Comparison of ENCODE assay signal across 1 cellular context in the genomic region with DNA sequence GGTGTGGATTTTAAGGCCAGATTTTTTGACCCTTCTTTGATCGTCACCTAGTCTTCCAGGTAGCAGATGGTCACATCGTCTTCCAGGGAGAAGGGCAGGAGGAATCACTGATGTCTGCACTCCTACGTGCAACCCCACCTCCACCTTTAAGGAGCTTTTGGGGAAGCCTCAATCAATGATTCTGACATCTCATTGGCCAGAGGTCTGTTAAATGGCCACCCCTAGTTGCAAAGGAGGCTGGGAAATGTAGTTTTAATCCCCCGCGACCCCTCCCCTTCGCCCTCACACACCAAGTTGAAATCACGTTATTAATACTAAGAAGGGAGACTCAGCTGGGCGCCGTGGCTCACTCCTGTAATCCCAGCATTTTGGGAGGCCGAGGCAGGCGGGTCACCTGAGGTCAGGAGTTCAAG.
TF ChIP-seq lines count a peak whose summit lies in the region.

No MANE protein-coding gene starts in this region.

TF ChIP-seq in H1, 55 proteins besides CTCF, POLR2A, EP300 and RAD21 (continued from another document):
- TF ChIP-seq TBP (IDR thresholded peaks at IDR 0.05; ENCODE audit: low read depth, low read length) (peak; percentile 53; the same call in 1 of the 2 replicates), CHD1 (IDR thresholded peaks at IDR 0.05; ENCODE audit: low read depth, low read length) (no peak), SAP30 (IDR thresholded peaks at IDR 0.05; ENCODE audit: insufficient read depth, insufficient replicate concordance, low read length) (no peak), SIX5 (IDR thresholded peaks at IDR 0.05; ENCODE audit: low read depth, low read length) (peak; percentile 88), CREB1 (IDR thresholded peaks at IDR 0.05) (peak; percentile 43; the same call in 1 of the 2 replicates), CEBPB (IDR thresholded peaks at IDR 0.05; ENCODE audit: low read depth, low read length) (no peak), CBX5 (IDR thresholded peaks at IDR 0.05; ENCODE audit: low read depth, low read length) (no peak), RFX5 (IDR thresholded peaks at IDR 0.05; ENCODE audit: borderline replicate concordance, low read depth, low read length) (no peak), CBX8 (IDR thresholded peaks at IDR 0.05; ENCODE audit: borderline replicate concordance, low read depth, low read length) (no peak), YY1 (IDR thresholded peaks at IDR 0.05; ENCODE audit: low read depth, low read length) (peak; percentile 96), RXRA (IDR thresholded peaks at IDR 0.05; ENCODE audit: insufficient read depth, low read depth, low read length) (no peak), SP2 (IDR thresholded peaks at IDR 0.05; ENCODE audit: low read length) (no peak), JUND (IDR thresholded peaks at IDR 0.05; ENCODE audit: low read length) (no peak), EGR1 (IDR thresholded peaks at IDR 0.05; ENCODE audit: borderline replicate concordance, low read depth, low read length) (no peak), SIRT6 (IDR thresholded peaks at IDR 0.05; ENCODE audit: low read length) (no peak), BACH1 (IDR thresholded peaks at IDR 0.05; ENCODE audit: low read length) (no peak), FOSL1 (IDR thresholded peaks at IDR 0.05; ENCODE audit: insufficient read depth, low read depth, low read length) (no peak), PHF8 (conservative IDR thresholded peaks at IDR 0.05; ENCODE audit: low read depth, low read length) (no peak), KDM5A (IDR thresholded peaks at IDR 0.05; ENCODE audit: low read length) (no peak), GTF2F1 (IDR thresholded peaks at IDR 0.05; ENCODE audit: borderline replicate concordance, low read depth, low read length) (no peak), EZH2 (IDR thresholded peaks at IDR 0.05; ENCODE audit: low read depth, low read length, severe bottlenecking) (no peak), SRF (IDR thresholded peaks at IDR 0.05; ENCODE audit: low read depth, low read length) (peak; percentile 51; the same call in 1 of the 2 replicates), CTBP2 (IDR thresholded peaks at IDR 0.05; ENCODE audit: borderline replicate concordance, insufficient read depth, insufficient read length, low read length) (no peak), HDAC2 (IDR thresholded peaks at IDR 0.05; ENCODE audit: borderline replicate concordance in 1 of 2, low read depth in 2 of 2, low read length in 2 of 2) (no peak), JUN (IDR thresholded peaks at IDR 0.05; ENCODE audit: low read depth, low read length) (no peak), SUZ12 (IDR thresholded peaks at IDR 0.05; ENCODE audit: low read length) (no peak), SP1 (IDR thresholded peaks at IDR 0.05; ENCODE audit: low read depth, low read length) (peak; percentile 81), RNF2 (IDR thresholded peaks at IDR 0.05; ENCODE audit: borderline replicate concordance, low read depth, low read length, missing control alignments, poor library complexity, severe bottlenecking) (no peak), TAF1 (IDR thresholded peaks at IDR 0.05; ENCODE audit: low read depth, low read length) (peak; percentile 49; the same call in 1 of the 2 replicates), ASH2L (IDR thresholded peaks at IDR 0.05; ENCODE audit: low read length) (peak; percentile 36), MAFK (IDR thresholded peaks at IDR 0.05; ENCODE audit: low read depth, low read length) (no peak), ZNF274 (IDR thresholded peaks at IDR 0.05; ENCODE audit: borderline replicate concordance, extremely low read depth, low read length) (no peak), BCL11A (IDR thresholded peaks at IDR 0.05; ENCODE audit: low read depth in 2 of 2, low read length in 2 of 2) (no peak), GABPA (IDR thresholded peaks at IDR 0.05; ENCODE audit: borderline replicate concordance, insufficient read depth, low read length) (no peak), TAF7 (optimal IDR thresholded peaks at IDR 0.05; ENCODE audit: borderline replicate concordance, low read depth, low read length) (peak; percentile 11), SIN3A (conservative IDR thresholded peaks at IDR 0.05 in 1 of 2, IDR thresholded peaks at IDR 0.05 in 1 of 2; ENCODE audit: low read depth in 1 of 2, low read length in 2 of 2) (0 out of 4 replicates have a peak, but pooled peaks of 1 of the 2 experiments have one; percentile 36), POLR2AphosphoS5 (IDR thresholded peaks at IDR 0.05; ENCODE audit: low read depth, low read length) (peak; percentile 78)
- TF ChIP-seq, protein P1, sequence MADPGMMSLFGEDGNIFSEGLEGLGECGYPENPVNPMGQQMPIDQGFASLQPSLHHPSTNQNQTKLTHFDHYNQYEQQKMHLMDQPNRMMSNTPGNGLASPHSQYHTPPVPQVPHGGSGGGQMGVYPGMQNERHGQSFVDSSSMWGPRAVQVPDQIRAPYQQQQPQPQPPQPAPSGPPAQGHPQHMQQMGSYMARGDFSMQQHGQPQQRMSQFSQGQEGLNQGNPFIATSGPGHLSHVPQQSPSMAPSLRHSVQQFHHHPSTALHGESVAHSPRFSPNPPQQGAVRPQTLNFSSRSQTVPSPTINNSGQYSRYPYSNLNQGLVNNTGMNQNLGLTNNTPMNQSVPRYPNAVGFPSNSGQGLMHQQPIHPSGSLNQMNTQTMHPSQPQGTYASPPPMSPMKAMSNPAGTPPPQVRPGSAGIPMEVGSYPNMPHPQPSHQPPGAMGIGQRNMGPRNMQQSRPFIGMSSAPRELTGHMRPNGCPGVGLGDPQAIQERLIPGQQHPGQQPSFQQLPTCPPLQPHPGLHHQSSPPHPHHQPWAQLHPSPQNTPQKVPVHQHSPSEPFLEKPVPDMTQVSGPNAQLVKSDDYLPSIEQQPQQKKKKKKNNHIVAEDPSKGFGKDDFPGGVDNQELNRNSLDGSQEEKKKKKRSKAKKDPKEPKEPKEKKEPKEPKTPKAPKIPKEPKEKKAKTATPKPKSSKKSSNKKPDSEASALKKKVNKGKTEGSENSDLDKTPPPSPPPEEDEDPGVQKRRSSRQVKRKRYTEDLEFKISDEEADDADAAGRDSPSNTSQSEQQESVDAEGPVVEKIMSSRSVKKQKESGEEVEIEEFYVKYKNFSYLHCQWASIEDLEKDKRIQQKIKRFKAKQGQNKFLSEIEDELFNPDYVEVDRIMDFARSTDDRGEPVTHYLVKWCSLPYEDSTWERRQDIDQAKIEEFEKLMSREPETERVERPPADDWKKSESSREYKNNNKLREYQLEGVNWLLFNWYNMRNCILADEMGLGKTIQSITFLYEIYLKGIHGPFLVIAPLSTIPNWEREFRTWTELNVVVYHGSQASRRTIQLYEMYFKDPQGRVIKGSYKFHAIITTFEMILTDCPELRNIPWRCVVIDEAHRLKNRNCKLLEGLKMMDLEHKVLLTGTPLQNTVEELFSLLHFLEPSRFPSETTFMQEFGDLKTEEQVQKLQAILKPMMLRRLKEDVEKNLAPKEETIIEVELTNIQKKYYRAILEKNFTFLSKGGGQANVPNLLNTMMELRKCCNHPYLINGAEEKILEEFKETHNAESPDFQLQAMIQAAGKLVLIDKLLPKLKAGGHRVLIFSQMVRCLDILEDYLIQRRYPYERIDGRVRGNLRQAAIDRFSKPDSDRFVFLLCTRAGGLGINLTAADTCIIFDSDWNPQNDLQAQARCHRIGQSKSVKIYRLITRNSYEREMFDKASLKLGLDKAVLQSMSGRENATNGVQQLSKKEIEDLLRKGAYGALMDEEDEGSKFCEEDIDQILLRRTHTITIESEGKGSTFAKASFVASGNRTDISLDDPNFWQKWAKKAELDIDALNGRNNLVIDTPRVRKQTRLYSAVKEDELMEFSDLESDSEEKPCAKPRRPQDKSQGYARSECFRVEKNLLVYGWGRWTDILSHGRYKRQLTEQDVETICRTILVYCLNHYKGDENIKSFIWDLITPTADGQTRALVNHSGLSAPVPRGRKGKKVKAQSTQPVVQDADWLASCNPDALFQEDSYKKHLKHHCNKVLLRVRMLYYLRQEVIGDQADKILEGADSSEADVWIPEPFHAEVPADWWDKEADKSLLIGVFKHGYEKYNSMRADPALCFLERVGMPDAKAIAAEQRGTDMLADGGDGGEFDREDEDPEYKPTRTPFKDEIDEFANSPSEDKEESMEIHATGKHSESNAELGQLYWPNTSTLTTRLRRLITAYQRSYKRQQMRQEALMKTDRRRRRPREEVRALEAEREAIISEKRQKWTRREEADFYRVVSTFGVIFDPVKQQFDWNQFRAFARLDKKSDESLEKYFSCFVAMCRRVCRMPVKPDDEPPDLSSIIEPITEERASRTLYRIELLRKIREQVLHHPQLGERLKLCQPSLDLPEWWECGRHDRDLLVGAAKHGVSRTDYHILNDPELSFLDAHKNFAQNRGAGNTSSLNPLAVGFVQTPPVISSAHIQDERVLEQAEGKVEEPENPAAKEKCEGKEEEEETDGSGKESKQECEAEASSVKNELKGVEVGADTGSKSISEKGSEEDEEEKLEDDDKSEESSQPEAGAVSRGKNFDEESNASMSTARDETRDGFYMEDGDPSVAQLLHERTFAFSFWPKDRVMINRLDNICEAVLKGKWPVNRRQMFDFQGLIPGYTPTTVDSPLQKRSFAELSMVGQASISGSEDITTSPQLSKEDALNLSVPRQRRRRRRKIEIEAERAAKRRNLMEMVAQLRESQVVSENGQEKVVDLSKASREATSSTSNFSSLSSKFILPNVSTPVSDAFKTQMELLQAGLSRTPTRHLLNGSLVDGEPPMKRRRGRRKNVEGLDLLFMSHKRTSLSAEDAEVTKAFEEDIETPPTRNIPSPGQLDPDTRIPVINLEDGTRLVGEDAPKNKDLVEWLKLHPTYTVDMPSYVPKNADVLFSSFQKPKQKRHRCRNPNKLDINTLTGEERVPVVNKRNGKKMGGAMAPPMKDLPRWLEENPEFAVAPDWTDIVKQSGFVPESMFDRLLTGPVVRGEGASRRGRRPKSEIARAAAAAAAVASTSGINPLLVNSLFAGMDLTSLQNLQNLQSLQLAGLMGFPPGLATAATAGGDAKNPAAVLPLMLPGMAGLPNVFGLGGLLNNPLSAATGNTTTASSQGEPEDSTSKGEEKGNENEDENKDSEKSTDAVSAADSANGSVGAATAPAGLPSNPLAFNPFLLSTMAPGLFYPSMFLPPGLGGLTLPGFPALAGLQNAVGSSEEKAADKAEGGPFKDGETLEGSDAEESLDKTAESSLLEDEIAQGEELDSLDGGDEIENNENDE (IDR thresholded peaks at IDR 0.05; ENCODE audit: insufficient replicate concordance, low read length), result no peak
- TF ChIP-seq, protein P2, sequence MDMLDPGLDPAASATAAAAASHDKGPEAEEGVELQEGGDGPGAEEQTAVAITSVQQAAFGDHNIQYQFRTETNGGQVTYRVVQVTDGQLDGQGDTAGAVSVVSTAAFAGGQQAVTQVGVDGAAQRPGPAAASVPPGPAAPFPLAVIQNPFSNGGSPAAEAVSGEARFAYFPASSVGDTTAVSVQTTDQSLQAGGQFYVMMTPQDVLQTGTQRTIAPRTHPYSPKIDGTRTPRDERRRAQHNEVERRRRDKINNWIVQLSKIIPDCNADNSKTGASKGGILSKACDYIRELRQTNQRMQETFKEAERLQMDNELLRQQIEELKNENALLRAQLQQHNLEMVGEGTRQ (IDR thresholded peaks at IDR 0.05; ENCODE audit: low read length), result no peak
- TF ChIP-seq, protein P3, sequence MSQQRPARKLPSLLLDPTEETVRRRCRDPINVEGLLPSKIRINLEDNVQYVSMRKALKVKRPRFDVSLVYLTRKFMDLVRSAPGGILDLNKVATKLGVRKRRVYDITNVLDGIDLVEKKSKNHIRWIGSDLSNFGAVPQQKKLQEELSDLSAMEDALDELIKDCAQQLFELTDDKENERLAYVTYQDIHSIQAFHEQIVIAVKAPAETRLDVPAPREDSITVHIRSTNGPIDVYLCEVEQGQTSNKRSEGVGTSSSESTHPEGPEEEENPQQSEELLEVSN (IDR thresholded peaks at IDR 0.05), result no peak
- TF ChIP-seq, protein P4, sequence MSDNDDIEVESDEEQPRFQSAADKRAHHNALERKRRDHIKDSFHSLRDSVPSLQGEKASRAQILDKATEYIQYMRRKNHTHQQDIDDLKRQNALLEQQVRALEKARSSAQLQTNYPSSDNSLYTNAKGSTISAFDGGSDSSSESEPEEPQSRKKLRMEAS (IDR thresholded peaks at IDR 0.05), result no peak
- TF ChIP-seq, protein P5, sequence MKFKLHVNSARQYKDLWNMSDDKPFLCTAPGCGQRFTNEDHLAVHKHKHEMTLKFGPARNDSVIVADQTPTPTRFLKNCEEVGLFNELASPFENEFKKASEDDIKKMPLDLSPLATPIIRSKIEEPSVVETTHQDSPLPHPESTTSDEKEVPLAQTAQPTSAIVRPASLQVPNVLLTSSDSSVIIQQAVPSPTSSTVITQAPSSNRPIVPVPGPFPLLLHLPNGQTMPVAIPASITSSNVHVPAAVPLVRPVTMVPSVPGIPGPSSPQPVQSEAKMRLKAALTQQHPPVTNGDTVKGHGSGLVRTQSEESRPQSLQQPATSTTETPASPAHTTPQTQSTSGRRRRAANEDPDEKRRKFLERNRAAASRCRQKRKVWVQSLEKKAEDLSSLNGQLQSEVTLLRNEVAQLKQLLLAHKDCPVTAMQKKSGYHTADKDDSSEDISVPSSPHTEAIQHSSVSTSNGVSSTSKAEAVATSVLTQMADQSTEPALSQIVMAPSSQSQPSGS (IDR thresholded peaks at IDR 0.05; ENCODE audit: low read length), result no peak
